21 cellular contexts compared by ENCODE assay signal in the genomic region with DNA sequence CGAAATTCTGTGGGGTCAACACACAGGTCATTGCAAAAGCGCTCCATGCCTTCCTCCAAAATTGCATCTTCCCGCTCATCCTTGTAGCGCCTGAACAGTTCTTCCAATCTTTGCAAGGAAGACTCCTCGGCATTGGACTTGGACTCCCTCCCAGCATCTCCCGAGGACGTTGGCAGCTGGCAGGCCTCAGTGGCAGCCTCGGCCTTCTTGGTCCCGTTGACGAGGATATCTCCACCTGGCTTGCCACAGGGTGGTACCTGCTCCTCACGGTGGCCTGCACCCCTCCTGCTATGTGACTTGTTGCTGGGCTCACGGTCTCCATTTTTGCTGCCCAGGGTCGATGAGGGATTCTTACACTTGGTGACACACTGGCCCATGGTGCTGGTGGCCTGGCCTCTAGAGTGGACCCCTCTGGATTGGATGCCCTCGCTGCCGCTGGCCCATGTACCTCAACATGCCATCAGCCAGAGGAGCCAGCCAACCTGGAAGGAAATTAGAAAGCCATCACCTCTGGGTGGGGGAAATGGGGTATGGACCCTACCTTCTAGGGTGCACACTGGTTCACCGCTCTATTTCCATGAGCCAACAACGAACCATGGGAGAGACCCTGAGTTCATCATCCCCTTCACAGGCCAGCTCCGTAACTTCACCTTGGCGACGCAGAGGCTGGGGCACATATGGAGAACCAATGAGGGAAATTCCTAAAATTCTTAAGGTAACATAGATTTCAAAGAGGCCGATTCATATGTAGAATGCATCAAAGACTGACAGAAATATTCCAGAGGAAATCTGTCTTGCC. TPM values are rescaled to one million over a fixed set of nuclear protein-coding genes. Genes with fewer than 3 reads are reported as not detected.
DNase-seq lines count a peak whose midpoint lies in the region; ATAC-seq, FAIRE-seq and TF ChIP-seq lines count a peak whose summit lies in the region.
"Had no signal": no experiment of that assay in that cellular context is flagged by ENCODE, and none has a peak within 500 bp of the region (broad histone marks: within the 10 kb centered on the region; RNA-seq: fewer than 3 reads in every experiment).

No MANE protein-coding gene starts in this region.

- POLR2A ChIA-PET in HepG2 (lab: Yijun Ruan, JAX) = interaction anchor here (0.8 kb wide), 1 partner anchor 56 kb away, joined by 4 read pairs; a partner anchor contains a TSS

- in situ Hi-C loops in HepG2 (cut with HindIII; ENCODE audit: extremely low pct_ligation_motif_present, low pct_unique_long_range_greater_than_20kb) = no loop called here

- H3K79me2 ChIP-seq in HepG2 (ENCODE audit: insufficient read depth, low read length) = peaks cover 38% of the 10 kb centered on the region

- H3K36me3 Mint-ChIP-seq in chondrocyte (ENCODE audit: low read depth) (peaks cover 23% of the 10 kb centered on the region), nephron progenitor cell (ENCODE audit: low read depth) (peaks cover 50% of the 10 kb centered on the region)

- H3K9me3 Mint-ChIP-seq in chondrocyte (ENCODE audit: low read depth) (peaks cover 2% of the 10 kb centered on the region), nephron progenitor cell (peaks cover 10% of the 10 kb centered on the region)
- H3K9me3 Mint-ChIP-seq: CD4-positive, alpha-beta T cell had no signal

- BruUV-seq in HepG2 (replicated peaks; lab: Mats Ljungman, UMichigan) = no TSS peak

- WGBS in HepG2 (ENCODE audit: low lambda C conversion rate) = 97% methylated on average over 21 of the region's 21 CpGs
- 90% methylated on average over 8 of the region's 21 CpGs for WGBS in right lobe of liver (ENCODE audit: insufficient coverage, low coverage, low lambda C conversion rate, missing lambda C conversion rate)

- no peaks in the 10 kb centered on the region for H3K27me3 ChIP-seq in HepG2 (ENCODE audit: control insufficient read depth in 1 of 2, insufficient read depth in 2 of 2, low read length in 2 of 2)
- H3K27me3 ChIP-seq in right lobe of liver = no peaks in the 10 kb centered on the region
- H3K27me3 ChIP-seq in tibial artery = no peaks in the 10 kb centered on the region
- H3K27me3 ChIP-seq: MG63 had no signal

- TF ChIP-seq CTCF in HepG2 (CRISPR knock-in tag; IDR thresholded peaks at IDR 0.05) (no peak), right lobe of liver (IDR thresholded peaks at IDR 0.05) (no peak), chondrocyte (IDR thresholded peaks at IDR 0.05) (no peak), nephron progenitor cell (IDR thresholded peaks at IDR 0.05) (no peak), tibial artery (IDR thresholded peaks at IDR 0.05) (no peak)

- TF ChIP-seq POLR2A in HepG2 (IDR thresholded peaks at IDR 0.05; ENCODE audit: insufficient read depth in 1 of 2, low read depth in 2 of 2, low read length in 2 of 2) (no peak), right lobe of liver (IDR thresholded peaks at IDR 0.05) (no peak), H54 (IDR thresholded peaks at IDR 0.05; ENCODE audit: low read depth, low read length) (no peak)

- intact Hi-C loops in HepG2 (cut with micrococcal nuclease; ENCODE audit: unreplicated experiment) = no loop called here
- intact Hi-C loops in right lobe of liver (cut with DNase I) = no loop called here
- intact Hi-C loops in tibial artery (cut with DNase I; ENCODE audit: low total_unique reads) = no loop called here
- intact Hi-C loops in posterior cingulate gyrus (cut with DNase I) = no loop called here

- H3K4me1 ChIP-seq in HepG2 (ENCODE audit: insufficient read depth, low read length) (peaks cover 17% of the 10 kb centered on the region), right lobe of liver (peaks cover 0 to 15% (median 3%) of the 10 kb centered on the region in 4 donors), tibial artery (peaks cover 0 to 92% (median 61%) of the 10 kb centered on the region in 4 donors)

- no peak overlapping the region for H3K9ac ChIP-seq in HepG2 (ENCODE audit: insufficient read depth, low read depth, low read length)
- H3K9ac ChIP-seq: SK-N-SH had no signal

- no peak for FAIRE-seq in HepG2 (lab: Jason Lieb, UNC)
- FAIRE-seq in H54 (lab: Jason Lieb, UNC) = no peak
- FAIRE-seq: G401.6, RCC 7860 had no signal

- ATAC-seq in HepG2 (no peak), right lobe of liver (no peak), HG02678 (IDR thresholded peaks at IDR 0.05; ENCODE audit: unreplicated experiment) (no peak)

- H3K4me3 ChIP-seq in HepG2 (replicated peaks in 1 of 3; ENCODE audit: insufficient read depth in 1 of 3, low read depth in 2 of 3, low read length in 3 of 3) (no peak overlapping the region), right lobe of liver (no peak overlapping the region), tibial artery (no peak overlapping the region)
- H3K4me3 ChIP-seq: MG63 had no signal

- DNase-seq in HepG2 (ENCODE audit: low spot score) (no peak), right lobe of liver (no peak), chondrocyte (ENCODE audit: low spot score) (no peak), nephron progenitor cell (no peak), tibial artery (no peak), H54 (ENCODE audit: insufficient read length, low spot score) (no peak), posterior cingulate gyrus (no peak)
- DNase-seq: CD4-positive, alpha-beta T cell; COR-L47; DMS53; GOT3; KBM-7; MG63; NCI-H2029; NCI-H446; NCI-H524 treated with DMSO at 0.1 percent for 48 hours; NCI-H774; SK-N-SH had no signal

- TF ChIP-seq EP300 in HepG2 (IDR thresholded peaks at IDR 0.05; ENCODE audit: low read depth in 2 of 2, low read length in 2 of 2) = no peak
- TF ChIP-seq EP300 in HepG2 (CRISPR knock-in tag; IDR thresholded peaks at IDR 0.05; ENCODE audit: borderline replicate concordance) = no peak

- H3K27ac ChIP-seq in HepG2 (ENCODE audit: extremely low read length, insufficient read depth, low read length) (no peak overlapping the region), right lobe of liver (no peak overlapping the region), tibial artery (peak overlapping the region; percentile 33 to 74)

- no peak overlapping the region for H3K4me2 ChIP-seq in HepG2 (ENCODE audit: low read depth, low read length)
- H3K4me2 ChIP-seq: SK-N-SH had no signal

- H3K27me3 Mint-ChIP-seq in chondrocyte (ENCODE audit: low read depth) (no peaks in the 10 kb centered on the region), nephron progenitor cell (ENCODE audit: low read depth, poor library complexity) (no peaks in the 10 kb centered on the region)
- H3K27me3 Mint-ChIP-seq: CD4-positive, alpha-beta T cell had no signal

- H3K27ac Mint-ChIP-seq in chondrocyte (ENCODE audit: unreplicated experiment) (peak overlapping the region; percentile 49), nephron progenitor cell (peak overlapping the region; percentile 72)
- H3K27ac Mint-ChIP-seq: CD4-positive, alpha-beta T cell had no signal

- H3K4me1 Mint-ChIP-seq in chondrocyte (ENCODE audit: low read depth) = peaks cover 65% of the 10 kb centered on the region
- H3K4me1 Mint-ChIP-seq in nephron progenitor cell = peaks cover 21% of the 10 kb centered on the region

- CTCF ChIA-PET in HepG2 (lab: Yijun Ruan, JAX; ENCODE audit: low intra/inter-chr PET ratio, low total read pairs) = no interaction called here

- H3K9me3 ChIP-seq in HepG2 (ENCODE audit: low read length) = no peaks in the 10 kb centered on the region
- no peaks in the 10 kb centered on the region for H3K9me3 ChIP-seq in right lobe of liver
- no peaks in the 10 kb centered on the region for H3K9me3 ChIP-seq in tibial artery
- H3K9me3 ChIP-seq: MG63, SK-N-SH had no signal

- H3K4me3 Mint-ChIP-seq in chondrocyte (ENCODE audit: unreplicated experiment) (no peak overlapping the region), nephron progenitor cell (no peak overlapping the region)
- H3K4me3 Mint-ChIP-seq: CD4-positive, alpha-beta T cell had no signal

- H3K36me3 ChIP-seq in HepG2 (replicated peaks in 1 of 2; ENCODE audit: control insufficient read depth in 1 of 2, insufficient read depth in 2 of 2, low read length in 2 of 2) = peaks cover 27 to 40% of the 10 kb centered on the region in 2 experiments
- peaks cover 0 to 31% (median 14%) of the 10 kb centered on the region in 4 donors for H3K36me3 ChIP-seq in right lobe of liver
- peaks cover 6 to 27% (median 17%) of the 10 kb centered on the region in 3 donors for H3K36me3 ChIP-seq in tibial artery

- H4K20me1 ChIP-seq in HepG2 (ENCODE audit: insufficient read depth, low read length) = no peaks in the 10 kb centered on the region

- no peak for TF ChIP-seq RAD21 in HepG2 (CRISPR knock-in tag; IDR thresholded peaks at IDR 0.05)

- H2AFZ ChIP-seq in HepG2 (ENCODE audit: low read length) = no peak overlapping the region

RNA-seq across cellular contexts. Expression of a gene that starts 37.8 kb away (rescaled TPM):
- total RNA-seq in HepG2 (2016; rRNA removed; fragmentation: Illumina TruSeq; extraction: Trizol) (19.3 and 26.1 TPM in 2 replicates), right lobe of liver (10 to 100 TPM; 10.3 to 15.1 (median 13.8) TPM), chondrocyte (40.9 to 46.0 TPM (median 44.4 TPM) in 3 replicates)
- total RNA-seq in HepG2 (2016; cell fraction: cytosol; rRNA removed; fragmentation: Illumina TruSeq; extraction: Trizol; ENCODE audit: low read depth) = 5.0 and 5.9 TPM in 2 replicates
- 19.9 and 24.5 TPM in 2 replicates for total RNA-seq in HepG2 (2016; cell fraction: insoluble cytoplasmic fraction; rRNA removed; fragmentation: Illumina TruSeq; extraction: Trizol)
- total RNA-seq in HepG2 (2016; cell fraction: membrane; rRNA removed; fragmentation: Illumina TruSeq; extraction: Trizol) = 16.0 and 17.0 TPM in 2 replicates
- total RNA-seq in HepG2 (2016; cell fraction: nucleus; rRNA removed; fragmentation: Illumina TruSeq; extraction: Trizol) = 14.7 and 15.1 TPM in 2 replicates
- 5.0 and 6.3 TPM in 2 replicates for polyA plus RNA-seq in HepG2 (2011; rRNA removed)
- 3.9 and 4.7 TPM in 2 replicates for polyA plus RNA-seq in HepG2 (2011; cell fraction: cytosol; rRNA removed)
- polyA plus RNA-seq in HepG2 (2011; cell fraction: nucleus; rRNA removed) = 12.3 and 12.9 TPM in 2 replicates
- 5.8 and 5.9 TPM in 2 replicates for polyA plus RNA-seq in HepG2 (2012)
- polyA plus RNA-seq in HepG2 (2016; cell fraction: cytosol; fragmentation: Illumina TruSeq; extraction: Trizol; ENCODE audit: low read depth) = 0.90 and 1.3 TPM in 2 replicates
- polyA plus RNA-seq in HepG2 (2016; cell fraction: insoluble cytoplasmic fraction; fragmentation: Illumina TruSeq; extraction: Trizol; ENCODE audit: low read depth) = 10.0 and 11.9 TPM in 2 replicates
- 4.5 and 5.0 TPM in 2 replicates for polyA plus RNA-seq in HepG2 (2016; cell fraction: membrane; fragmentation: Illumina TruSeq; extraction: Trizol; ENCODE audit: low read depth)
- polyA plus RNA-seq in HepG2 (2016; cell fraction: nucleus; fragmentation: Illumina TruSeq; extraction: Trizol; ENCODE audit: insufficient read depth, low read depth) = 19.3 and 20.7 TPM in 2 replicates
- polyA minus RNA-seq in HepG2 (2011; rRNA and poly(A)+ RNA removed; ENCODE audit: low replicate concordance) = 4.9 and 13.7 TPM in 2 replicates
- 9.6 and 11.5 TPM in 2 replicates for polyA minus RNA-seq in HepG2 (2011; cell fraction: cytosol; rRNA and poly(A)+ RNA removed)
- 39.1 and 40.5 TPM in 2 replicates for polyA minus RNA-seq in HepG2 (2011; cell fraction: nucleus; rRNA and poly(A)+ RNA removed)

RNA-seq across cellular contexts. Expression of a gene that starts 38.2 kb away (rescaled TPM):
- total RNA-seq in HepG2 (2016; rRNA removed; fragmentation: Illumina TruSeq; extraction: Trizol) (82.6 and 106 TPM in 2 replicates), right lobe of liver (100 to 1,000 TPM in 1 of 6 experiments, 10 to 100 TPM in 5; 32.4 to 102 (median 37.9) TPM), chondrocyte (18.1 to 20.1 TPM (median 18.5 TPM) in 3 replicates)
- total RNA-seq in HepG2 (2016; cell fraction: cytosol; rRNA removed; fragmentation: Illumina TruSeq; extraction: Trizol; ENCODE audit: low read depth) = 95.5 and 110 TPM in 2 replicates
- total RNA-seq in HepG2 (2016; cell fraction: insoluble cytoplasmic fraction; rRNA removed; fragmentation: Illumina TruSeq; extraction: Trizol) = 87.8 and 105 TPM in 2 replicates
- 174 and 185 TPM in 2 replicates for total RNA-seq in HepG2 (2016; cell fraction: membrane; rRNA removed; fragmentation: Illumina TruSeq; extraction: Trizol)
- total RNA-seq in HepG2 (2016; cell fraction: nucleus; rRNA removed; fragmentation: Illumina TruSeq; extraction: Trizol) = 39.6 and 43.2 TPM in 2 replicates
- polyA plus RNA-seq in HepG2 (2011; rRNA removed) = 46.1 and 59.2 TPM in 2 replicates
- 37.9 and 54.1 TPM in 2 replicates for polyA plus RNA-seq in HepG2 (2011; cell fraction: cytosol; rRNA removed)
- polyA plus RNA-seq in HepG2 (2011; cell fraction: nucleus; rRNA removed) = 18.8 and 19.1 TPM in 2 replicates
- 51.6 and 58.6 TPM in 2 replicates for polyA plus RNA-seq in HepG2 (2012)
- 162 and 195 TPM in 2 replicates for polyA plus RNA-seq in HepG2 (2016; cell fraction: cytosol; fragmentation: Illumina TruSeq; extraction: Trizol; ENCODE audit: low read depth)
- 151 and 158 TPM in 2 replicates for polyA plus RNA-seq in HepG2 (2016; cell fraction: insoluble cytoplasmic fraction; fragmentation: Illumina TruSeq; extraction: Trizol; ENCODE audit: low read depth)
- 245 TPM in 2 replicates for polyA plus RNA-seq in HepG2 (2016; cell fraction: membrane; fragmentation: Illumina TruSeq; extraction: Trizol; ENCODE audit: low read depth)
- 81.9 and 88.0 TPM in 2 replicates for polyA plus RNA-seq in HepG2 (2016; cell fraction: nucleus; fragmentation: Illumina TruSeq; extraction: Trizol; ENCODE audit: insufficient read depth, low read depth)
- polyA minus RNA-seq in HepG2 (2011; rRNA and poly(A)+ RNA removed; ENCODE audit: low replicate concordance) = 6.1 and 16.0 TPM in 2 replicates
- 23.7 and 24.1 TPM in 2 replicates for polyA minus RNA-seq in HepG2 (2011; cell fraction: cytosol; rRNA and poly(A)+ RNA removed)
- polyA minus RNA-seq in HepG2 (2011; cell fraction: nucleus; rRNA and poly(A)+ RNA removed) = 16.4 and 21.4 TPM in 2 replicates

RNA-seq across cellular contexts. Expression of a gene that starts 56.0 kb away (rescaled TPM):
- total RNA-seq in HepG2 (2016; rRNA removed; fragmentation: Illumina TruSeq; extraction: Trizol) (13.1 and 14.4 TPM in 2 replicates), right lobe of liver (1 to 10 TPM; 1.1 to 2.9 (median 2.4) TPM), chondrocyte (2.9 to 6.9 TPM (median 4.0 TPM) in 3 replicates)
- 13.8 and 15.9 TPM in 2 replicates for total RNA-seq in HepG2 (2016; cell fraction: cytosol; rRNA removed; fragmentation: Illumina TruSeq; extraction: Trizol; ENCODE audit: low read depth)
- 12.0 and 13.3 TPM in 2 replicates for total RNA-seq in HepG2 (2016; cell fraction: insoluble cytoplasmic fraction; rRNA removed; fragmentation: Illumina TruSeq; extraction: Trizol)
- total RNA-seq in HepG2 (2016; cell fraction: membrane; rRNA removed; fragmentation: Illumina TruSeq; extraction: Trizol) = 10.3 and 11.4 TPM in 2 replicates
- 18.6 and 20.9 TPM in 2 replicates for total RNA-seq in HepG2 (2016; cell fraction: nucleus; rRNA removed; fragmentation: Illumina TruSeq; extraction: Trizol)
- polyA plus RNA-seq in HepG2 (2011; rRNA removed) = 5.5 and 5.9 TPM in 2 replicates
- 2.1 and 2.7 TPM in 2 replicates for polyA plus RNA-seq in HepG2 (2011; cell fraction: cytosol; rRNA removed)
- polyA plus RNA-seq in HepG2 (2011; cell fraction: nucleus; rRNA removed) = 9.1 and 9.5 TPM in 2 replicates
- polyA plus RNA-seq in HepG2 (2012) = 3.5 and 6.7 TPM in 2 replicates
- 2.0 and 2.6 TPM in 2 replicates for polyA plus RNA-seq in HepG2 (2016; cell fraction: cytosol; fragmentation: Illumina TruSeq; extraction: Trizol; ENCODE audit: low read depth)
- polyA plus RNA-seq in HepG2 (2016; cell fraction: insoluble cytoplasmic fraction; fragmentation: Illumina TruSeq; extraction: Trizol; ENCODE audit: low read depth) = 10.4 and 10.8 TPM in 2 replicates
- 3.7 and 4.7 TPM in 2 replicates for polyA plus RNA-seq in HepG2 (2016; cell fraction: membrane; fragmentation: Illumina TruSeq; extraction: Trizol; ENCODE audit: low read depth)
- 17.5 and 20.3 TPM in 2 replicates for polyA plus RNA-seq in HepG2 (2016; cell fraction: nucleus; fragmentation: Illumina TruSeq; extraction: Trizol; ENCODE audit: insufficient read depth, low read depth)
- polyA minus RNA-seq in HepG2 (2011; rRNA and poly(A)+ RNA removed; ENCODE audit: low replicate concordance) = 6.7 and 10.1 TPM in 2 replicates
- 3.8 and 5.8 TPM in 2 replicates for polyA minus RNA-seq in HepG2 (2011; cell fraction: cytosol; rRNA and poly(A)+ RNA removed)
- polyA minus RNA-seq in HepG2 (2011; cell fraction: nucleus; rRNA and poly(A)+ RNA removed) = 26.3 and 29.6 TPM in 2 replicates

RNA-seq across cellular contexts. Expression of a gene that starts 56.1 kb away (rescaled TPM):
- total RNA-seq in HepG2 (2016; rRNA removed; fragmentation: Illumina TruSeq; extraction: Trizol) (41.3 and 53.1 TPM in 2 replicates), right lobe of liver (10 to 100 TPM in 5 of 6 experiments, 1 to 10 TPM in 1; 9.8 to 15.9 (median 14.8) TPM), chondrocyte (11.5 to 17.7 TPM (median 13.3 TPM) in 3 replicates)
- 19.3 and 19.4 TPM in 2 replicates for total RNA-seq in HepG2 (2016; cell fraction: cytosol; rRNA removed; fragmentation: Illumina TruSeq; extraction: Trizol; ENCODE audit: low read depth)
- total RNA-seq in HepG2 (2016; cell fraction: insoluble cytoplasmic fraction; rRNA removed; fragmentation: Illumina TruSeq; extraction: Trizol) = 40.2 and 47.3 TPM in 2 replicates
- total RNA-seq in HepG2 (2016; cell fraction: membrane; rRNA removed; fragmentation: Illumina TruSeq; extraction: Trizol) = 41.1 and 44.1 TPM in 2 replicates
- 48.1 and 48.5 TPM in 2 replicates for total RNA-seq in HepG2 (2016; cell fraction: nucleus; rRNA removed; fragmentation: Illumina TruSeq; extraction: Trizol)
- polyA plus RNA-seq in HepG2 (2011; rRNA removed) = 16.3 and 17.4 TPM in 2 replicates
- polyA plus RNA-seq in HepG2 (2011; cell fraction: cytosol; rRNA removed) = 7.2 and 9.4 TPM in 2 replicates
- polyA plus RNA-seq in HepG2 (2011; cell fraction: nucleus; rRNA removed) = 24.8 and 33.6 TPM in 2 replicates
- polyA plus RNA-seq in HepG2 (2012) = 11.3 and 21.2 TPM in 2 replicates
- 3.9 and 6.1 TPM in 2 replicates for polyA plus RNA-seq in HepG2 (2016; cell fraction: cytosol; fragmentation: Illumina TruSeq; extraction: Trizol; ENCODE audit: low read depth)
- 40.1 and 44.5 TPM in 2 replicates for polyA plus RNA-seq in HepG2 (2016; cell fraction: insoluble cytoplasmic fraction; fragmentation: Illumina TruSeq; extraction: Trizol; ENCODE audit: low read depth)
- polyA plus RNA-seq in HepG2 (2016; cell fraction: membrane; fragmentation: Illumina TruSeq; extraction: Trizol; ENCODE audit: low read depth) = 16.7 and 17.7 TPM in 2 replicates
- polyA plus RNA-seq in HepG2 (2016; cell fraction: nucleus; fragmentation: Illumina TruSeq; extraction: Trizol; ENCODE audit: insufficient read depth, low read depth) = 46.2 and 48.0 TPM in 2 replicates
- 10.5 and 15.9 TPM in 2 replicates for polyA minus RNA-seq in HepG2 (2011; rRNA and poly(A)+ RNA removed; ENCODE audit: low replicate concordance)
- polyA minus RNA-seq in HepG2 (2011; cell fraction: cytosol; rRNA and poly(A)+ RNA removed) = 8.3 and 13.4 TPM in 2 replicates
- 45.3 and 46.2 TPM in 2 replicates for polyA minus RNA-seq in HepG2 (2011; cell fraction: nucleus; rRNA and poly(A)+ RNA removed)

Comparison
In these comparisons a context has a peak if more than half of its experiments do, and no peak if none do; other contexts are left out.
1. H3K27ac ChIP-seq: peak in tibial artery (2 of 2); none in HepG2 (single experiment) and right lobe of liver (0 of 3).